11 cellular contexts compared by ENCODE assay signal in the genomic region with DNA sequence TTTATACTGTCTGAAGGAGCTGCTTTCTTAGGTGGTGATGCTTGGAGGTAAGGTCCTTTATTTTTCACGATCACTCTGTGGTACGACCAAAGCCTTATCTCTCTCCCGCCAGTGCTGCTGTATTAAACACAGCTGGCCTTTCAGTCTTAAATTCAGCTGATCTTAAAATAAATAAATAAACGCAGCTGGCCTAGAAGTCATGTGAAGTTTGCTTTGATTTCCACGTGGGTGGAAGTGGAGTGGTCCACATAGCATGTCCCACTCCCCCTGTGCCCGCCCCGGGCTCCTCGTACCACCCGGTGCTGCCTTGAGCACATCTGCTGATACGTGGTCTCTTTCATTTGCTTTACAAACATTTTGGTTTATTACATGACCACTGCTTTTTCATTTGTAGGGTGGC.
DNase-seq lines count a peak whose midpoint lies in the region; TF ChIP-seq lines count a peak whose summit lies in the region.
"Had no signal": no experiment of that assay in that cellular context is flagged by ENCODE, and none has a peak within 500 bp of the region (broad histone marks: within the 10 kb centered on the region; RNA-seq: fewer than 3 reads in every experiment).

No MANE protein-coding gene starts in this region.

- TF ChIP-seq POLR2A in sigmoid colon (IDR thresholded peaks at IDR 0.05): no peak

- H3K9ac ChIP-seq in SK-N-SH: peak overlapping the region; percentile 71; the same call in 1 of the 2 replicates
- H3K9ac ChIP-seq in MM.1S (ENCODE audit: low read length): no peak overlapping the region
- no peak overlapping the region for H3K9ac ChIP-seq in mammary epithelial cell (ENCODE audit: insufficient read depth, low read length)

- TF ChIP-seq EP300 in SK-N-SH (IDR thresholded peaks at IDR 0.05; ENCODE audit: borderline replicate concordance in 1 of 2, low read depth in 1 of 2, low read length in 1 of 2): no peak
- no peak for TF ChIP-seq EP300 in sigmoid colon (IDR thresholded peaks at IDR 0.05)

- H3K27me3 ChIP-seq in SK-N-SH (ENCODE audit: insufficient read depth) (no peaks in the 10 kb centered on the region), sigmoid colon (no peaks in the 10 kb centered on the region), MM.1S (replicated peaks; ENCODE audit: insufficient read depth, low read length) (no peaks in the 10 kb centered on the region), mammary epithelial cell (ENCODE audit: insufficient read depth, low read length) (no peaks in the 10 kb centered on the region)

- CTCF ChIA-PET in HEK293 (lab: Yijun Ruan, JAX) (interaction anchor here (0.7 to 1.4 kb wide), 6 partner anchors 10 to 330 kb away, joined by 3 to 5 read pairs (median 3); no protein-coding TSS in a partner anchor), SK-N-SH (lab: Yijun Ruan, JAX) (interaction anchor here (0.8 to 1.9 kb wide), 9 partner anchors 10 to 212 kb away, joined by 3 to 6 read pairs (median 4); no protein-coding TSS in a partner anchor), mammary epithelial cell (lab: Charles Lee; ENCODE audit: low non-redundant PET) (interaction anchor here (0.5 kb wide), 1 partner anchor 208 kb away, joined by 8 read pairs; no protein-coding TSS in a partner anchor)

- H2AFZ ChIP-seq in SK-N-SH (ENCODE audit: low read depth) (no peak overlapping the region), MM.1S (ENCODE audit: low read length) (no peak overlapping the region), mammary epithelial cell (ENCODE audit: low read depth, low read length) (no peak overlapping the region)

- BruUV-seq in mammary epithelial cell (replicated peaks; lab: Mats Ljungman, UMichigan): no TSS peak

- H3K9me3 ChIP-seq in HEK293 (ENCODE audit: control insufficient read depth, insufficient read depth, low read depth, low read length) (no peaks in the 10 kb centered on the region), SK-N-SH (no peaks in the 10 kb centered on the region), sigmoid colon (no peaks in the 10 kb centered on the region), MM.1S (replicated peaks; ENCODE audit: insufficient read depth, low read length) (no peaks in the 10 kb centered on the region), mammary epithelial cell (replicated peaks; ENCODE audit: insufficient read depth, low read length) (no peaks in the 10 kb centered on the region)

- POLR2A ChIA-PET in HEK293 (lab: Yijun Ruan, JAX) (interaction anchor here (1.5 kb wide), 1 partner anchor 9 kb away, joined by 3 read pairs; no protein-coding TSS in a partner anchor), SK-N-SH (lab: Yijun Ruan, JAX) (interaction anchor here (1.3 to 2.0 kb wide), 2 partner anchors 10 to 31 kb away, joined by 3 to 7 read pairs; no protein-coding TSS in a partner anchor)

- 62% methylated on average over 10 of the region's 10 CpGs for WGBS in SK-N-SH (ENCODE audit: low lambda C conversion rate)
- WGBS in sigmoid colon, 2 donors: 49 to 54% methylated on average over 10 of the region's 10 CpGs
- WGBS in mammary epithelial cell (ENCODE audit: low coverage, missing lambda C conversion rate): 46% methylated on average over 10 of the region's 10 CpGs

- H3K36me3 ChIP-seq in HEK293 (ENCODE audit: control insufficient read depth in 2 of 2, insufficient read depth in 1 of 2, low read length in 2 of 2) (peaks cover 0 to 10% of the 10 kb centered on the region in 2 experiments; a peak in 1 of 3 replicates), SK-N-SH (replicated peaks in 1 of 2; ENCODE audit: control insufficient read depth in 1 of 2, insufficient read depth in 2 of 2, low read length in 1 of 2) (peaks cover 24 to 51% of the 10 kb centered on the region in 2 experiments), sigmoid colon (peaks cover 0 to 14% (median 0%) of the 10 kb centered on the region in 4 donors), MM.1S (replicated peaks; ENCODE audit: insufficient read depth, low read length) (no peaks in the 10 kb centered on the region), mammary epithelial cell (ENCODE audit: insufficient read depth, low read length) (peaks cover under 1% of the 10 kb centered on the region)

- H3F3A ChIP-seq in SK-N-SH (replicated peaks; ENCODE audit: insufficient read depth): peaks cover 25% of the 10 kb centered on the region
- no peaks in the 10 kb centered on the region for H3F3A ChIP-seq in MM.1S (ENCODE audit: insufficient read depth, low read length)

- H3K4me1 ChIP-seq in HEK293 (ENCODE audit: control insufficient read depth, insufficient read depth, low read length) (peaks cover 38% of the 10 kb centered on the region), SK-N-SH (ENCODE audit: control insufficient read depth in 1 of 2, insufficient read depth in 2 of 2, low read depth in 1 of 2, low read length in 1 of 2) (peaks cover 59 to 61% of the 10 kb centered on the region in 2 experiments), sigmoid colon (peaks cover 0 to 98% (median 96%) of the 10 kb centered on the region in 4 donors), MM.1S (ENCODE audit: low read length) (no peaks in the 10 kb centered on the region), mammary epithelial cell (ENCODE audit: insufficient read depth, low read length) (peaks cover 24% of the 10 kb centered on the region)

- H3K27ac ChIP-seq in HEK293 (ENCODE audit: extremely low read depth, low read depth, low read length) (no peak overlapping the region), SK-N-SH (ENCODE audit: low read depth in 2 of 2, low read length in 1 of 2) (peak overlapping the region; percentile 83 to 96; a peak in 3 of 4 replicates), sigmoid colon (peak overlapping the region; percentile 77 to 99 (median 88)), MM.1S (ENCODE audit: low read length) (no peak overlapping the region), mammary epithelial cell (ENCODE audit: insufficient read depth, low read depth, low read length) (no peak overlapping the region)

- in situ Hi-C loops in mammary epithelial cell (cut with MboI; ENCODE audit: low sequenced_read_pairs in 2 of 2): no loop called here

- TF ChIP-seq RAD21 in SK-N-SH (IDR thresholded peaks at IDR 0.05; ENCODE audit: low read length): no peak

- DNase-seq in SK-N-SH: peak; percentile 49
- DNase-seq in globus pallidus (ENCODE audit: low spot score): peak; percentile 67
- DNase-seq in sigmoid colon: no peak
- no peak for DNase-seq in stimulated activated CD4-positive, alpha-beta T cell treated with anti-CD3 and anti-CD28 coated beads, Interleukin-4, amount 100 ng/mL, for 4 hours
- no peak for DNase-seq in MM.1S
- DNase-seq in mammary epithelial cell: no peak
- DNase-seq in NOMO-1 (lab: John Stamatoyannopoulos, UW; ENCODE audit: unreplicated experiment in 2 of 2): no peak
- DNase-seq: activated CD8-positive, alpha-beta T cell treated with anti-CD3 and anti-CD28 coated beads for 36 hours; naive thymus-derived CD4-positive, alpha-beta T cell; NCI-H1694 had no signal

- H3K79me2 ChIP-seq in SK-N-SH (ENCODE audit: insufficient read depth) (peaks cover 98% of the 10 kb centered on the region), MM.1S (ENCODE audit: low read length) (no peaks in the 10 kb centered on the region), mammary epithelial cell (ENCODE audit: insufficient read depth, low read length) (peaks cover 90% of the 10 kb centered on the region)

- H3K4me3 ChIP-seq in HEK293 (ENCODE audit: low read depth, low read length): no peak overlapping the region
- H3K4me3 ChIP-seq in SK-N-SH (ENCODE audit: low read depth in 2 of 2, low read length in 1 of 2): peak overlapping the region in 1 of 2 experiments; percentile 26; a peak in 2 of 4 replicates
- peak overlapping the region; percentile 1 to 41 (median 30) for H3K4me3 ChIP-seq in sigmoid colon
- H3K4me3 ChIP-seq in MM.1S (ENCODE audit: low read length): no peak overlapping the region
- H3K4me3 ChIP-seq in mammary epithelial cell (replicated peaks in 1 of 3; ENCODE audit: insufficient read depth in 1 of 3, low read depth in 2 of 3, low read length in 3 of 3): no peak overlapping the region

- H4K20me1 ChIP-seq in SK-N-SH (ENCODE audit: insufficient read depth) (peaks cover 55% of the 10 kb centered on the region), MM.1S (ENCODE audit: insufficient read depth, low read length) (no peaks in the 10 kb centered on the region), mammary epithelial cell (ENCODE audit: insufficient read depth, low read length) (no peaks in the 10 kb centered on the region)

- H3K4me2 ChIP-seq in SK-N-SH (peak overlapping the region; percentile 87), MM.1S (ENCODE audit: low read depth, low read length) (no peak overlapping the region), mammary epithelial cell (ENCODE audit: insufficient read depth, low read depth, low read length) (no peak overlapping the region)

- intact Hi-C loops in sigmoid colon (cut with DNase I): no loop called here
- intact Hi-C loops in mammary epithelial cell (cut with micrococcal nuclease): no loop called here

- TF ChIP-seq CTCF in HEK293 (tag by site-specific recombination; IDR thresholded peaks at IDR 0.05) (no peak), SK-N-SH (IDR thresholded peaks at IDR 0.05) (no peak), sigmoid colon (IDR thresholded peaks at IDR 0.05) (no peak), MM.1S (IDR thresholded peaks at IDR 0.05; ENCODE audit: low read length) (no peak), mammary epithelial cell (conservative IDR thresholded peaks at IDR 0.05 in 1 of 2, IDR thresholded peaks at IDR 0.05 in 1 of 2; ENCODE audit: extremely low read depth in 1 of 2, insufficient read depth in 1 of 2, low read depth in 1 of 2, low read length in 2 of 2) (no peak)

- H3K9me2 ChIP-seq in SK-N-SH: no peaks in the 10 kb centered on the region
- H3K9me2 ChIP-seq in MM.1S (replicated peaks; ENCODE audit: insufficient read depth, low read length): no peaks in the 10 kb centered on the region

- dilution Hi-C loops in mammary epithelial cell (cut with HindIII; ENCODE audit: low sequenced_read_pairs): loop anchor here (5.0 kb wide), 1 partner anchor 35 kb away; no protein-coding TSS in a partner anchor

TF ChIP-seq in HEK293, 187 proteins besides CTCF, POLR2A, EP300 and RAD21 (continues in another document):
- TF ChIP-seq ZNF670 (tag by site-specific recombination; IDR thresholded peaks at IDR 0.05; ENCODE audit: low read depth) (no peak), ZNF341 (tag by site-specific recombination; IDR thresholded peaks at IDR 0.05; ENCODE audit: low read depth) (0 out of 2 replicates have a peak, but pooled peaks have one; percentile 23), RBAK (tag by site-specific recombination; IDR thresholded peaks at IDR 0.05) (no peak), ZIC2 (tag by site-specific recombination; IDR thresholded peaks at IDR 0.05) (peak; percentile 92), KLF8 (tag by site-specific recombination; IDR thresholded peaks at IDR 0.05) (no peak)

TF ChIP-seq in SK-N-SH, 30 proteins besides CTCF, POLR2A, EP300 and RAD21:
- TF ChIP-seq MXI1 (IDR thresholded peaks at IDR 0.05; ENCODE audit: low read depth, low read length) (peak; percentile 93), GATA2 (CRISPR knock-in tag; IDR thresholded peaks at IDR 0.05) (peak; percentile 55)
- TF ChIP-seq, protein P1, sequence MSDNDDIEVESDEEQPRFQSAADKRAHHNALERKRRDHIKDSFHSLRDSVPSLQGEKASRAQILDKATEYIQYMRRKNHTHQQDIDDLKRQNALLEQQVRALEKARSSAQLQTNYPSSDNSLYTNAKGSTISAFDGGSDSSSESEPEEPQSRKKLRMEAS (IDR thresholded peaks at IDR 0.05; ENCODE audit: low read depth): no peak

Comparison
In these comparisons a context has a peak if more than half of its experiments do, and no peak if none do; other contexts are left out.
1. H3K27ac ChIP-seq: peak in SK-N-SH (2 of 2) and sigmoid colon (4 of 4); none in HEK293 (single experiment), MM.1S (single experiment) and mammary epithelial cell (single experiment).
2. H3K4me3 ChIP-seq: peak in sigmoid colon (4 of 4); none in HEK293 (single experiment), MM.1S (single experiment) and mammary epithelial cell (0 of 3).
3. DNase-seq: peak in SK-N-SH (single experiment) and globus pallidus (single experiment); none in sigmoid colon (single experiment), stimulated activated CD4-positive, alpha-beta T cell treated with anti-CD3 and anti-CD28 coated beads, Interleukin-4, amount 100 ng/mL, for 4 hours (0 of 2), MM.1S (single experiment), mammary epithelial cell (single experiment) and NOMO-1 (0 of 2).